In the genomic region with DNA sequence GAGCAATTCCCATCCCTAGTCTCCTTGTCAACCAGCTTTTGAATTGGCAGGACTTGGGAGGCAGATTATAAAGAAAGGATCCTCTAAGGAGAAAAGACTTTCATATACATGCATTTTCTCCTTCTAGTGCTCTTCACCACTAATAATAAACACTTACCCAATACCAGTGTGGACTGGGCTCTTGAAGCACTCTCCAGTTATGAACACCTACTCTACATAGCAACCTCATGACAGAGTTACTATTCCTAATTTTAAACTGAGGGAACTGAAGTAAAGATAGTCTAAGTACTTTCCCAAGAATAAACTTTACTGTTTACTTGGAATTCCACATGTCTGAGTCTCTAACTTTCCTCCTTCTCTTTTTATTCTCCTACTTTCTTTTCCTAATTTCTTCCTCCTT, we compare ENCODE assay signal across 18 cellular contexts. TPM values are rescaled to one million over a fixed set of nuclear protein-coding genes. Genes with fewer than 3 reads are reported as not detected.
DNase-seq lines count a peak whose midpoint lies in the region; ATAC-seq and TF ChIP-seq lines count a peak whose summit lies in the region.
"Had no signal": no experiment of that assay in that cellular context is flagged by ENCODE, and none has a peak within 500 bp of the region (broad histone marks: within the 10 kb centered on the region; RNA-seq: fewer than 3 reads in every experiment).

No MANE protein-coding gene starts in this region.

- H3K27me3 ChIP-seq in left lung (peaks cover 6 to 7% of the 10 kb centered on the region in 2 donors), upper lobe of left lung (no peaks in the 10 kb centered on the region)
- H3K27me3 ChIP-seq: BLaER1 had no signal

- TF ChIP-seq POLR2A in upper lobe of left lung (IDR thresholded peaks at IDR 0.05), result no peak

- H3K4me3 ChIP-seq in left lung (no peak overlapping the region), upper lobe of left lung (no peak overlapping the region)
- H3K4me3 ChIP-seq: BLaER1 had no signal

- peak; percentile 5 for DNase-seq in DMS79 treated with DMSO at 0.1 percent for 48 hours (lab: John Stamatoyannopoulos, UW)
- DNase-seq in DMS79 (lab: John Stamatoyannopoulos, UW), result no peak
- DNase-seq in left ventricle myocardium superior, result no peak
- no peak for DNase-seq in cardiac septum (ENCODE audit: low spot score)
- no peak for DNase-seq in left lung
- no peak for DNase-seq in upper lobe of left lung
- DNase-seq in UCSD-AML1 (lab: John Stamatoyannopoulos, UW; ENCODE audit: unreplicated experiment), result no peak
- DNase-seq in RKO (ENCODE audit: low spot score), result no peak
- DNase-seq: 8988T; Calu3; CD4-positive, alpha-beta memory T cell; GF-D8; GOT3; H7 had no signal

- no peaks in the 10 kb centered on the region for H3K9me3 ChIP-seq in left lung
- H3K9me3 ChIP-seq in upper lobe of left lung, result no peaks in the 10 kb centered on the region
- H3K9me3 ChIP-seq: BLaER1 had no signal

- intact Hi-C loops in left ventricle myocardium superior (cut with micrococcal nuclease), result no loop called here
- intact Hi-C loops in cardiac septum (cut with DNase I), result no loop called here
- intact Hi-C loops in left lung (cut with DNase I), result no loop called here

- no peak overlapping the region for H3K27ac ChIP-seq in left lung
- H3K27ac ChIP-seq in upper lobe of left lung, result no peak overlapping the region
- H3K27ac ChIP-seq: BLaER1 had no signal

- ATAC-seq in left ventricle myocardium superior, result peak; percentile 82
- ATAC-seq in left lung, result peak; percentile 98
- peak; percentile 28 to 81 for ATAC-seq in upper lobe of left lung (ENCODE audit: low FRiP score in 2 of 2)
- ATAC-seq: HCT116 had no signal

- TF ChIP-seq EP300 in upper lobe of left lung (IDR thresholded peaks at IDR 0.05), result peak in 1 of 4 donors; percentile 54

- H3K4me1 ChIP-seq in left lung (peaks cover 0 to 4% of the 10 kb centered on the region in 2 donors), upper lobe of left lung (no peaks in the 10 kb centered on the region)
- H3K4me1 ChIP-seq: BLaER1 had no signal

- H3K36me3 ChIP-seq in left lung (no peaks in the 10 kb centered on the region), upper lobe of left lung (no peaks in the 10 kb centered on the region)
- H3K36me3 ChIP-seq: BLaER1 had no signal

- TF ChIP-seq CTCF in left lung (IDR thresholded peaks at IDR 0.05) (no peak), upper lobe of left lung (IDR thresholded peaks at IDR 0.05) (no peak)

RNA-seq across cellular contexts. Expression of a gene that starts 4.8 kb away (rescaled TPM):
- not detected for total RNA-seq in left ventricle myocardium superior
- 2.6 TPM for total RNA-seq in cardiac septum
- total RNA-seq in left lung, result not detected
- under 1 TPM in 1 of 6 donors, not detected in 5; 0.30 TPM for total RNA-seq in upper lobe of left lung
- total RNA-seq: A673; Calu3; CD4-positive, alpha-beta memory T cell; HT-29 had no signal
